8 cellular contexts compared by ENCODE assay signal in the genomic region with DNA sequence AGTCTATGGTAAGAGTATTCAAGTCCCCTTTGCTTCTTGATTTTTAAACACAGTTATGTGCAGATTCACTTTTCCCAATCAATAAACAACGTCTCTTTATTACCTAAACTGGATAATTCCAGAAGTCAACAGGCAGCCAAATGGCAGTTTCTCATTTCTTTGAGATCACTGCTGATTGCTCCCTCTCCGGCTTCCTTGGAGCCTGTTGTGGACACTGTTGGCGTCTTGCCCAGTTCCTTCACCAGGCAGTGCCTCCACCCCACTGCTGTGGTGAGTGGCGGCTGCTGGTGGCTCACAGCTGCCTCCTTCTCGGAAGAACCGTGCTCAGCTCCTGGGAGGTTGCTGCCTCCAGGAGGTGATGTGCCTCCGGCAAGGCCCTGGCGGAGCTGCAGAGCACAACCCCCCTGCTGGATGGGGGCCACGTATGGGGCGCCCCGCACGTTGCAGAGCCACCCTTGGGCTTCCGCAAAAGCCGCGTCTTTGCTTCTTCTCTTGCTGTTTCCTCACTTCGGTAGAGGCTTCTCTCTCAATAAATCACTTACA.
A peak's percentile ranks its signal among the peaks of the same experiment; 100 is the strongest.
DNase-seq lines count a peak whose midpoint lies in the region; ATAC-seq and TF ChIP-seq lines count a peak whose summit lies in the region.

No MANE protein-coding gene starts in this region.

- DNase-seq in Calu3 = peak; percentile 79
- peak; percentile 97 for DNase-seq in NCI-H2029 (lab: John Stamatoyannopoulos, UW)
- DNase-seq in astrocyte of the cerebellum (ENCODE audit: low read depth) = peak; percentile 51
- peak; percentile 50 for DNase-seq in kidney epithelial cell (ENCODE audit: low read depth)
- DNase-seq in SW480 (ENCODE audit: low spot score) = no peak

- CTCF ChIA-PET in Calu3 (lab: Charles Lee) = no interaction called here

- in situ Hi-C loops in astrocyte of the cerebellum (cut with HindIII; ENCODE audit: low sequenced_read_pairs) = no loop called here

- no peaks in the 10 kb centered on the region for H3K36me3 ChIP-seq in kidney epithelial cell (ENCODE audit: control insufficient read depth, insufficient read depth, low read length)

- intact Hi-C loops in Calu3 (cut with micrococcal nuclease; ENCODE audit: unreplicated experiment) = no loop called here

- H3K4me3 ChIP-seq in astrocyte of the cerebellum (ENCODE audit: low read depth, low read length) = no peak overlapping the region
- H3K4me3 ChIP-seq in kidney epithelial cell (ENCODE audit: low read depth, low read length) = no peak overlapping the region

- no peaks in the 10 kb centered on the region for H3K27me3 ChIP-seq in kidney epithelial cell (ENCODE audit: control insufficient read depth, insufficient read depth, low read length)

- TF ChIP-seq CTCF in Calu3 (IDR thresholded peaks at IDR 0.05; ENCODE audit: unreplicated experiment) (no peak), astrocyte of the cerebellum (IDR thresholded peaks at IDR 0.05; ENCODE audit: low read depth, low read length, missing control alignments) (no peak), kidney epithelial cell (IDR thresholded peaks at IDR 0.05; ENCODE audit: insufficient read depth, low read length, poor library complexity, severe bottlenecking) (no peak)

- peak overlapping the region; percentile 45 for H3K4me3 Mint-ChIP-seq in Calu3 (ENCODE audit: low read depth, unreplicated experiment)

- no peaks in the 10 kb centered on the region for H3K27me3 Mint-ChIP-seq in Calu3 (ENCODE audit: unreplicated experiment)

- H3K36me3 Mint-ChIP-seq in Calu3 (ENCODE audit: insufficient read depth, unreplicated experiment) = peaks cover 5% of the 10 kb centered on the region

- no peaks in the 10 kb centered on the region for H3K9me3 Mint-ChIP-seq in Calu3 (ENCODE audit: low read depth, unreplicated experiment)

- BruUV-seq in Calu3 (replicated peaks; lab: Mats Ljungman, UMichigan) = no TSS peak

- H3K27ac Mint-ChIP-seq in Calu3 (ENCODE audit: unreplicated experiment) = no peak overlapping the region

- ATAC-seq in HG03460 (IDR thresholded peaks at IDR 0.05; ENCODE audit: unreplicated experiment) (no peak), HG02798 (IDR thresholded peaks at IDR 0.05; ENCODE audit: poor library complexity, unreplicated experiment) (no peak), HG02840 (IDR thresholded peaks at IDR 0.05; ENCODE audit: low FRiP score, unreplicated experiment) (no peak)

- H3K4me1 Mint-ChIP-seq in Calu3 (ENCODE audit: low read depth, unreplicated experiment) = peaks cover 13% of the 10 kb centered on the region
